Comparison of ENCODE assay signal across 15 cellular contexts in genomic region chr14:55546212-55546874, GRCh38. TPM values are rescaled to one million over a fixed set of nuclear protein-coding genes. Genes with fewer than 3 reads are reported as not detected.
DNase-seq lines count a peak whose midpoint lies in the region; ATAC-seq and TF ChIP-seq lines count a peak whose summit lies in the region.
"Had no signal": no experiment of that assay in that cellular context is flagged by ENCODE, and none has a peak within 500 bp of the region (broad histone marks: within the 10 kb centered on the region; RNA-seq: fewer than 3 reads in every experiment).

No MANE protein-coding gene starts in this region.

- H3K36me3 ChIP-seq in spleen = no peaks in the 10 kb centered on the region
- H3K36me3 ChIP-seq: SJSA1, tibial nerve had no signal

- H3K9me3 ChIP-seq in spleen = no peaks in the 10 kb centered on the region
- H3K9me3 ChIP-seq: SJSA1, tibial nerve had no signal

- H3K4me3 ChIP-seq in GM12865 (ENCODE audit: low read depth, low read length) (no peak overlapping the region), coronary artery (no peak overlapping the region), spleen (no peak overlapping the region)
- H3K4me3 ChIP-seq: SJSA1, tibial nerve had no signal

- H3K27ac ChIP-seq in coronary artery (no peak overlapping the region), spleen (no peak overlapping the region)
- H3K27ac ChIP-seq: SJSA1, tibial nerve, VCaP had no signal

- peak; percentile 68 for ATAC-seq in GM19372 (IDR thresholded peaks at IDR 0.05; ENCODE audit: low read depth, unreplicated experiment)
- peak; percentile 77 for ATAC-seq in HG02798 (IDR thresholded peaks at IDR 0.05; ENCODE audit: poor library complexity, unreplicated experiment)
- ATAC-seq in HG03457 (IDR thresholded peaks at IDR 0.05; ENCODE audit: unreplicated experiment) = peak; percentile 49
- no peak for ATAC-seq in GM18502 (IDR thresholded peaks at IDR 0.05; ENCODE audit: poor library complexity, unreplicated experiment)

- no peak for TF ChIP-seq CTCF in GM12865 (IDR thresholded peaks at IDR 0.05; ENCODE audit: insufficient read depth, low read depth, low read length, missing control alignments)
- TF ChIP-seq CTCF in coronary artery (IDR thresholded peaks at IDR 0.05) = no peak
- no peak for TF ChIP-seq CTCF in spleen (IDR thresholded peaks at IDR 0.05 in 8 of 11, conservative IDR thresholded peaks at IDR 0.05 in 3 of 11)

- no peak for TF ChIP-seq POLR2A in spleen (IDR thresholded peaks at IDR 0.05)

- H3K4me3 Mint-ChIP-seq in immature natural killer cell = no peak overlapping the region

- WGBS in spleen, 5 donors = 81 to 91% (median 89%) methylated on average over 3 of the region's 3 CpGs

- DNase-seq in GM12865 (ENCODE audit: low read depth) (peak; percentile 12), coronary artery (ENCODE audit: low spot score) (no peak), immature natural killer cell (no peak), spleen (no peak)
- DNase-seq: activated T-cell treated with anti-CD3 and anti-CD28 coated beads for 4 hours, COR-L47, mesendoderm, NCI-H1048 had no signal

- intact Hi-C loops in spleen (cut with DNase I; ENCODE audit: low total_unique reads) = no loop called here

- no peaks in the 10 kb centered on the region for H3K27me3 ChIP-seq in spleen (replicated peaks in 1 of 7)
- H3K27me3 ChIP-seq: SJSA1, tibial nerve had no signal

- no peaks in the 10 kb centered on the region for H3K4me1 Mint-ChIP-seq in immature natural killer cell

- H3K27me3 Mint-ChIP-seq in immature natural killer cell (ENCODE audit: low read depth in 3 of 3) = peaks cover 0 to 1% (median 0%) of the 10 kb centered on the region in 3 donors

- H3K4me1 ChIP-seq in spleen = peaks cover 0 to 5% (median 0%) of the 10 kb centered on the region in 6 donors
- H3K4me1 ChIP-seq: tibial nerve had no signal

- no peaks in the 10 kb centered on the region for H3K9me3 Mint-ChIP-seq in immature natural killer cell

- H3K36me3 Mint-ChIP-seq in immature natural killer cell = no peaks in the 10 kb centered on the region

- H3K27ac Mint-ChIP-seq in immature natural killer cell = no peak overlapping the region

RNA-seq across cellular contexts. Expression of gene KTN1, which starts 33.7 kb away (rescaled TPM):
- polyA plus RNA-seq in immature natural killer cell = 10 to 100 TPM in 2 of 3 donors, 1 to 10 TPM in 1; 4.8 to 30.5 (median 18.5) TPM
- total RNA-seq in spleen = 100 to 1,000 TPM in 6 of 7 donors, 10 to 100 TPM in 1; 99.7 to 139 (median 123) TPM
- 10 to 100 TPM; 53.1 to 58.7 (median 57.8) TPM for polyA plus RNA-seq in spleen
